Comparison of ENCODE assay signal across 27 cellular contexts in the genomic region with DNA sequence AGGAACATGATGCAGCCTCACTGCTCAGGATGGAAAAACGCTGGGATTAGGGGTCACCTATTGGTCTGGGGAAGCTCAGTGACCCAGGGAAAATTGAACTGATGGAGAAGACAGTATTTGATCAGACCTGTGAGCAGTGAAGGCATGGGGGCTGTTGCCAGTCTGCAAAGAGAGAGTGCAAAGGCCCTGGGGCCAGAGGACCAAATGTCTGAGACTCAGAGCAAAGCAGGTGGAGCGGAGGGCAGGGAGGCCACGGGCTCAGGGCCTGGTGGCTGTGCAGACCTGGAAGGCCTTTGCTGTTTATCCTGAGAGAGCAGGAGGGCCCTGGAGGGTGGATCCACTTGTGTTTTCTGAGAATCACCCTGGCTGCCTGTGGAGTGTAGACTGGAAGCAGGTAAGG.
"Had no signal": no experiment of that assay in that cellular context is flagged by ENCODE, and none has a peak within 500 bp of the region (broad histone marks: within the 10 kb centered on the region; RNA-seq: fewer than 3 reads in every experiment).

No MANE protein-coding gene starts in this region.

- DNase-seq: activated CD4-positive, alpha-beta T cell treated with anti-CD3 and anti-CD28 coated beads for 4 hours; activated CD4-positive, alpha-beta T cell treated with anti-CD3 and anti-CD28 coated beads, Interleukin-2, amount 50 U/mL, for 4 hours; activated CD8-positive, alpha-beta memory T cell treated with anti-CD3 and anti-CD28 coated beads, Interleukin-2, amount 50 U/mL, for 48 hours; activated CD8-positive, alpha-beta T cell treated with anti-CD3 and anti-CD28 coated beads, Interleukin-2, amount 10 ng/mL, durations not matched to agents 7 days and 5 days; activated naive CD8-positive, alpha-beta T cell treated with anti-CD3 and anti-CD28 coated beads, Interleukin-2, amount 50 U/mL, for 24 hours; activated T-cell treated with anti-CD3 and anti-CD28 coated beads, Interleukin-2, amount 50 U/mL, for 1 hour; amniotic stem cell; MG63; MV-4-11; NCI-H1092 treated with DMSO at 0.1 percent for 48 hours; NCI-H1417 treated with DMSO at 0.1 percent for 48 hours; NCI-H1694; NCI-H2029 treated with DMSO at 0.1 percent for 48 hours; NCI-H345; NCI-H510A; NCI-H69; NK-92 treated with Interleukin-12 subunit alpha and Interleukin-12 subunit beta, amount 100 ng/mL, for 24 hours; Right ventricle myocardium superior; SW 1271 had no signal

- H3K36me3 ChIP-seq: MG63, Peyer's patch, SJSA1 had no signal

- H3K27ac ChIP-seq: Peyer's patch, RWPE1, SJSA1 had no signal

- H3K27me3 Mint-ChIP-seq: activated naive CD8-positive, alpha-beta T cell treated with anti-CD3 and anti-CD28 coated beads, Interleukin-2, amount 50 U/mL, for 24 hours; central memory CD8-positive, alpha-beta T cell had no signal

- ATAC-seq: activated CD4-positive, CD25-positive, alpha-beta regulatory T cell treated with anti-CD3 and anti-CD28 coated beads, Interleukin-2, amount 50 U/mL, for 24 hours; activated CD8-positive, alpha-beta T cell treated with anti-CD3 and anti-CD28 coated beads, Interleukin-2, amount 10 ng/mL, durations not matched to agents 7 days and 5 days; activated naive CD4-positive, alpha-beta T cell treated with anti-CD3 and anti-CD28 coated beads, Interleukin-2, amount 50 U/mL, for 72 hours; activated naive CD8-positive, alpha-beta T cell treated with anti-CD3 and anti-CD28 coated beads, Interleukin-2, amount 50 U/mL, for 24 hours; SK-N-SH treated with all-trans-retinoic acid at 6 μM for 48 hours had no signal

- H3K4me3 Mint-ChIP-seq: activated CD8-positive, alpha-beta T cell treated with anti-CD3 and anti-CD28 coated beads, Interleukin-2, amount 10 ng/mL, durations not matched to agents 7 days and 5 days; activated naive CD8-positive, alpha-beta T cell treated with anti-CD3 and anti-CD28 coated beads, Interleukin-2, amount 50 U/mL, for 24 hours; brain; central memory CD8-positive, alpha-beta T cell had no signal

- H3K27me3 ChIP-seq: MG63, Peyer's patch, SJSA1 had no signal

- H3K4me3 ChIP-seq: MG63, Peyer's patch, SJSA1 had no signal

- H3K27ac Mint-ChIP-seq: activated CD8-positive, alpha-beta T cell treated with anti-CD3 and anti-CD28 coated beads, Interleukin-2, amount 10 ng/mL, durations not matched to agents 7 days and 5 days; activated naive CD8-positive, alpha-beta T cell treated with anti-CD3 and anti-CD28 coated beads, Interleukin-2, amount 50 U/mL, for 24 hours had no signal
